11 cellular contexts compared by ENCODE assay signal in genomic region chr1:110508038-110508437, GRCh38. TPM values are rescaled to one million over a fixed set of nuclear protein-coding genes. Genes with fewer than 3 reads are reported as not detected.
DNase-seq lines count a peak whose midpoint lies in the region; ATAC-seq and TF ChIP-seq lines count a peak whose summit lies in the region.
"Had no signal": no experiment of that assay in that cellular context is flagged by ENCODE, and none has a peak within 500 bp of the region (broad histone marks: within the 10 kb centered on the region; RNA-seq: fewer than 3 reads in every experiment).

No MANE protein-coding gene starts in this region.

- H3K4me1 ChIP-seq in left ventricle myocardium inferior = no peaks in the 10 kb centered on the region
- no peaks in the 10 kb centered on the region for H3K4me1 ChIP-seq in gastrocnemius medialis
- no peaks in the 10 kb centered on the region for H3K4me1 ChIP-seq in vagina

- H3K4me3 ChIP-seq in NB4 (ENCODE audit: low read depth, low read length) (no peak overlapping the region), left ventricle myocardium inferior (peak overlapping the region; percentile 7), gastrocnemius medialis (no peak overlapping the region), vagina (no peak overlapping the region)
- H3K4me3 ChIP-seq: ovary had no signal

- H3K9me3 ChIP-seq in left ventricle myocardium inferior (replicated peaks) = no peaks in the 10 kb centered on the region
- H3K9me3 ChIP-seq in gastrocnemius medialis = no peaks in the 10 kb centered on the region
- H3K9me3 ChIP-seq in vagina = no peaks in the 10 kb centered on the region
- H3K9me3 ChIP-seq: ovary had no signal

- TF ChIP-seq POLR2A in NB4 (IDR thresholded peaks at IDR 0.05; ENCODE audit: extremely low read depth, insufficient read length) = no peak
- TF ChIP-seq POLR2A in gastrocnemius medialis (IDR thresholded peaks at IDR 0.05) = no peak
- TF ChIP-seq POLR2A in vagina (IDR thresholded peaks at IDR 0.05) = no peak

- H3K36me3 ChIP-seq in left ventricle myocardium inferior (no peaks in the 10 kb centered on the region), gastrocnemius medialis (no peaks in the 10 kb centered on the region), vagina (no peaks in the 10 kb centered on the region)
- H3K36me3 ChIP-seq: ovary had no signal

- H3K27me3 ChIP-seq in left ventricle myocardium inferior (ENCODE audit: low read depth) = peaks cover 11% of the 10 kb centered on the region
- H3K27me3 ChIP-seq in gastrocnemius medialis = no peaks in the 10 kb centered on the region
- no peaks in the 10 kb centered on the region for H3K27me3 ChIP-seq in vagina
- H3K27me3 ChIP-seq: ovary had no signal

- in situ Hi-C loops in gastrocnemius medialis (cut with MboI; ENCODE audit: low sequenced_read_pairs in 4 of 4) = no loop called here

- DNase-seq in ELR (ENCODE audit: low read depth) (peak; percentile 17), NB4 (ENCODE audit: low read depth) (peak; percentile 14), left ventricle myocardium inferior (peak; percentile 41), gastrocnemius medialis (peak; percentile 11 to 31), vagina (ENCODE audit: extremely low spot score in 2 of 2) (no peak)
- DNase-seq in activated CD4-positive, CD25-positive, alpha-beta regulatory T cell treated with anti-CD3 and anti-CD28 coated beads, Interleukin-2, amount 50 U/mL, for 72 hours = no peak
- DNase-seq: activated T-cell treated with anti-CD3 and anti-CD28 coated beads, Interleukin-2, amount 50 U/mL, for 4 hours; NCI-H526; ovary had no signal

- TF ChIP-seq CTCF in NB4 (IDR thresholded peaks at IDR 0.05; ENCODE audit: low read depth, low read length) (no peak), left ventricle myocardium inferior (IDR thresholded peaks at IDR 0.05; ENCODE audit: borderline replicate concordance) (no peak), gastrocnemius medialis (IDR thresholded peaks at IDR 0.05 in 4 of 5, conservative IDR thresholded peaks at IDR 0.05 in 1 of 5) (no peak), vagina (IDR thresholded peaks at IDR 0.05) (no peak)

- no peak for ATAC-seq in gastrocnemius medialis
- ATAC-seq in GM19455 (IDR thresholded peaks at IDR 0.05; ENCODE audit: unreplicated experiment) = no peak
- ATAC-seq in HG02763 (IDR thresholded peaks at IDR 0.05; ENCODE audit: unreplicated experiment) = no peak
- ATAC-seq: activated T-cell treated with anti-CD3 and anti-CD28 coated beads, Interleukin-2, amount 50 U/mL, for 4 hours had no signal

- H3K27ac ChIP-seq in left ventricle myocardium inferior (replicated peaks) (peak overlapping the region; percentile 25), gastrocnemius medialis (no peak overlapping the region), vagina (no peak overlapping the region)
- H3K27ac ChIP-seq: ovary had no signal

- intact Hi-C loops in left ventricle myocardium inferior (cut with micrococcal nuclease) (no loop called here), gastrocnemius medialis (cut with DNase I; ENCODE audit: low total_unique reads) (no loop called here), vagina (cut with DNase I) (no loop called here)

RNA-seq across cellular contexts. Expression of gene KCNA10, which starts 10.9 kb away (rescaled TPM):
- total RNA-seq in left ventricle myocardium inferior (not detected), gastrocnemius medialis (not detected), vagina (not detected)
- total RNA-seq: activated T-cell treated with anti-CD3 and anti-CD28 coated beads, Interleukin-2, amount 50 U/mL, for 4 hours; ovary had no signal

RNA-seq across cellular contexts. Expression of gene PROK1, which starts 57.1 kb away (rescaled TPM):
- total RNA-seq in left ventricle myocardium inferior = not detected
- 1 to 10 TPM in 3 of 4 donors, under 1 TPM in 1; 0.38 to 2.8 (median 1.6) TPM for total RNA-seq in gastrocnemius medialis
- 7.4 TPM for total RNA-seq in vagina
- total RNA-seq: activated T-cell treated with anti-CD3 and anti-CD28 coated beads, Interleukin-2, amount 50 U/mL, for 4 hours had no signal

Comparison
In these comparisons a context has a peak if more than half of its experiments do, and no peak if none do; other contexts are left out.
1. DNase-seq: peak in ELR (single experiment), NB4 (single experiment), left ventricle myocardium inferior (single experiment) and gastrocnemius medialis (2 of 2); none in activated CD4-positive, CD25-positive, alpha-beta regulatory T cell treated with anti-CD3 and anti-CD28 coated beads, Interleukin-2, amount 50 U/mL, for 72 hours (single experiment) and vagina (0 of 2).